In the genomic region with DNA sequence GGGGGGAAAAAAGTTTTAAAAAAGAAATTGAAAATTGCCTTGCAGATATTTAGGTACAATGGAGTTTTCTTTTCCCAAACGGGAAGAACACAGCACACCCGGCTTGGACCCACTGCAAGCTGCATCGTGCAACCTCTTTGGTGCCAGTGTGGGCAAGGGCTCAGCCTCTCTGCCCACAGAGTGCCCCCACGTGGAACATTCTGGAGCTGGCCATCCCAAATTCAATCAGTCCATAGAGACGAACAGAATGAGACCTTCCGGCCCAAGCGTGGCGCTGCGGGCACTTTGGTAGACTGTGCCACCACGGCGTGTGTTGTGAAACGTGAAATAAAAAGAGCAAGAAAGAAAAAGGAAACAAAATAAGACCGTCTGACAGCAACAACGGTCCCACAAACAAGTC, we compare ENCODE assay signal across 22 cellular contexts.
"Had no signal": no experiment of that assay in that cellular context is flagged by ENCODE, and none has a peak within 500 bp of the region (broad histone marks: within the 10 kb centered on the region; RNA-seq: fewer than 3 reads in every experiment).

No MANE protein-coding gene starts in this region.

- H3K27me3 ChIP-seq: sigmoid colon, spleen, testis, tibial artery had no signal

- ATAC-seq: naive thymus-derived CD4-positive, alpha-beta T cell; right cardiac atrium; stimulated activated memory B cell treated with anti-CD40 and anti-IgM and Interleukin-4, amounts not matched to agents 10 μg/mL and 1 μg/mL and 100 μg/mL, for 72 hours; stimulated activated naive CD8-positive, alpha-beta T cell treated with anti-CD3 and anti-CD28 coated beads, Interleukin-15, Interleukin-2, amounts not matched to agents 100 U/mL and 50 U/mL, for 24 hours had no signal

- H3K9ac ChIP-seq: neural progenitor cell had no signal

- H3K4me3 ChIP-seq: coronary artery, lung, neural progenitor cell, prostate gland, sigmoid colon, skin epidermis, spleen, testis, tibial artery had no signal

- H3K4me1 Mint-ChIP-seq: immature natural killer cell; nephron; stimulated activated memory B cell treated with anti-CD40 and anti-IgM and Interleukin-4, amounts not matched to agents 10 μg/mL and 1 μg/mL and 100 μg/mL, for 72 hours had no signal

- H3K36me3 Mint-ChIP-seq: stimulated activated memory B cell treated with anti-CD40 and anti-IgM and Interleukin-4, amounts not matched to agents 10 μg/mL and 1 μg/mL and 100 μg/mL, for 72 hours had no signal

- H3K9me3 Mint-ChIP-seq: nephron, neural progenitor cell, type B pancreatic cell had no signal

- H2AFZ ChIP-seq: neural progenitor cell had no signal

- H3K4me3 Mint-ChIP-seq: immature natural killer cell; naive thymus-derived CD4-positive, alpha-beta T cell; nephron; neural progenitor cell; stimulated activated memory B cell treated with anti-CD40 and anti-IgM and Interleukin-4, amounts not matched to agents 10 μg/mL and 1 μg/mL and 100 μg/mL, for 72 hours; type B pancreatic cell had no signal

- H3K36me3 ChIP-seq: neural progenitor cell, prostate gland, sigmoid colon, spleen, tibial artery had no signal

- DNase-seq: dermis blood vessel endothelial cell; hypothalamus; immature natural killer cell; islet precursor cell; mesenchymal stem cell; midbrain; naive thymus-derived CD4-positive, alpha-beta T cell; right cardiac atrium; sigmoid colon; spleen; stimulated activated CD4-positive, alpha-beta T cell treated with anti-CD3 and anti-CD28 coated beads, Interleukin-4, amount 100 ng/mL, for 4 hours; stimulated activated naive CD8-positive, alpha-beta T cell treated with anti-CD3 and anti-CD28 coated beads, Interleukin-15, Interleukin-2, amounts not matched to agents 100 U/mL and 50 U/mL, for 24 hours; testis; tibial artery had no signal

- H3K4me2 ChIP-seq: neural progenitor cell had no signal

- H3K27ac ChIP-seq: coronary artery, neural progenitor cell, prostate gland, sigmoid colon, skin epidermis, spleen, testis, tibial artery had no signal

- H3K9me3 ChIP-seq: prostate gland, sigmoid colon, spleen, testis, tibial artery had no signal

- H3K27me3 Mint-ChIP-seq: stimulated activated memory B cell treated with anti-CD40 and anti-IgM and Interleukin-4, amounts not matched to agents 10 μg/mL and 1 μg/mL and 100 μg/mL, for 72 hours had no signal

- H3K4me1 ChIP-seq: prostate gland, sigmoid colon, spleen, testis, tibial artery had no signal

- H3K27ac Mint-ChIP-seq: immature natural killer cell; naive thymus-derived CD4-positive, alpha-beta T cell; nephron; neural progenitor cell; stimulated activated memory B cell treated with anti-CD40 and anti-IgM and Interleukin-4, amounts not matched to agents 10 μg/mL and 1 μg/mL and 100 μg/mL, for 72 hours; type B pancreatic cell had no signal
